In the genomic region with DNA sequence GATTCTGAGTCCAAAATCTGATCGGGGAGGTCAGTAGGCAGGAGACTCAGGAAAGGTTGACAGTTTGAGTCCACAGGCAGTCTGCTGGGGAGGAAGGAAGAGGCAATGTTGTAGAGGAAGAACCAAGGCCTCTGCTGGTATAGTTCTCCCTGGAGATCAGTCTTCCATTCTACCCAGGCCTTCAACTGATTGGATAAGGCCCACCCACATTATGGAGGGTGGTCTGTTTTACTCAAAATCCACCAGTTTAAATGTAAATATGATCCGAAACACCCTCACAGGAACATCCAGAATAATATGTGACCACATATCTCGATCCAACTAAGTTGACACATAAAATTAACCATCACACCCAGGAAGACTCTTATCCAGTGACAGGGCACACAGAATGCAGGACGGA, we compare ENCODE assay signal across 11 cellular contexts.
"Had no signal": no experiment of that assay in that cellular context is flagged by ENCODE, and none has a peak within 500 bp of the region (broad histone marks: within the 10 kb centered on the region; RNA-seq: fewer than 3 reads in every experiment).

No MANE protein-coding gene starts in this region.

- H3K4me1 ChIP-seq: HAP-1 had no signal

- H3K4me2 ChIP-seq: GM23338 had no signal

- H3K9ac ChIP-seq: GM23248 had no signal

- H3K9me3 ChIP-seq: HAP-1 had no signal

- DNase-seq: GM23248, GOT3, H7, H9, HCEC 1CT, HFFc6 had no signal

- H3K27ac ChIP-seq: GM23248 had no signal

- H3K4me3 ChIP-seq: GM23248, GM23338, HAP-1 had no signal

- H3K36me3 ChIP-seq: HAP-1 had no signal

- FAIRE-seq: H1, H54 had no signal

- H2AFZ ChIP-seq: GM23248, GM23338 had no signal

- ATAC-seq: GM23338, HCT116 had no signal
